ENCODE assay signal across 8 cellular contexts in genomic region chr16:641326-642188, GRCh38. TPM values are rescaled to one million over a fixed set of nuclear protein-coding genes. Genes with fewer than 3 reads are reported as not detected.
DNase-seq lines count a peak whose midpoint lies in the region; ATAC-seq and TF ChIP-seq lines count a peak whose summit lies in the region.

TSS of gene MCRIP2 (plus strand) at chr16:641828. CDS start at chr16:641992, 164 bp downstream.

- H3K4me3 ChIP-seq in MG63 (peak within 1 kb of the TSS; percentile 63), left ventricle myocardium inferior (peak within 1 kb of the TSS; percentile 87), uterus (peak within 1 kb of the TSS; percentile 36 to 72)

- no peak for TF ChIP-seq CTCF in left ventricle myocardium inferior (IDR thresholded peaks at IDR 0.05; ENCODE audit: borderline replicate concordance)
- TF ChIP-seq CTCF in progenitor cell of endocrine pancreas (IDR thresholded peaks at IDR 0.05; ENCODE audit: unreplicated experiment), result no peak
- no peak for TF ChIP-seq CTCF in uterus (IDR thresholded peaks at IDR 0.05)

- no peak within 1 kb of the TSS for H3K27ac Mint-ChIP-seq in progenitor cell of endocrine pancreas

- H3K27me3 Mint-ChIP-seq in progenitor cell of endocrine pancreas, result no peaks in the 10 kb centered on the region

- H3K9me3 ChIP-seq in MG63, result no peaks in the 10 kb centered on the region
- H3K9me3 ChIP-seq in left ventricle myocardium inferior (replicated peaks), result no peaks in the 10 kb centered on the region
- no peaks in the 10 kb centered on the region for H3K9me3 ChIP-seq in uterus

- peaks cover 4% of the 10 kb centered on the region for H3K36me3 Mint-ChIP-seq in progenitor cell of endocrine pancreas (ENCODE audit: insufficient read depth)

- H3K4me1 Mint-ChIP-seq in progenitor cell of endocrine pancreas (ENCODE audit: low read depth), result peaks cover 9% of the 10 kb centered on the region

- peak; percentile 46 for ATAC-seq in GM21717 (IDR thresholded peaks at IDR 0.05; ENCODE audit: unreplicated experiment)

- peak; percentile 50 for DNase-seq in DMS153 treated with DMSO at 0.1 percent for 48 hours (lab: John Stamatoyannopoulos, UW; ENCODE audit: unreplicated experiment)
- DNase-seq in MG63, result peak; percentile 91
- peak; percentile 20 for DNase-seq in T follicular helper cell (ENCODE audit: low read depth)
- peak; percentile 31 for DNase-seq in amniotic stem cell (lab: John Stamatoyannopoulos, UW)
- DNase-seq in left ventricle myocardium inferior, result peak; percentile 89
- peak; percentile 73 for DNase-seq in progenitor cell of endocrine pancreas (ENCODE audit: low spot score, unreplicated experiment)
- DNase-seq in uterus, result peak; percentile 75 to 86

- H3K27ac ChIP-seq in left ventricle myocardium inferior (replicated peaks), result peak within 1 kb of the TSS; percentile 97
- peak within 1 kb of the TSS; percentile 48 to 84 for H3K27ac ChIP-seq in uterus

- H3K36me3 ChIP-seq in MG63 (peaks cover 20% of the 10 kb centered on the region), left ventricle myocardium inferior (peaks cover 7% of the 10 kb centered on the region), uterus (no peaks in the 10 kb centered on the region)

- peak within 1 kb of the TSS; percentile 68 for H3K4me3 Mint-ChIP-seq in progenitor cell of endocrine pancreas (ENCODE audit: low read depth)

- no peaks in the 10 kb centered on the region for H3K27me3 ChIP-seq in MG63
- H3K27me3 ChIP-seq in left ventricle myocardium inferior (ENCODE audit: low read depth), result no peaks in the 10 kb centered on the region
- H3K27me3 ChIP-seq in uterus, result no peaks in the 10 kb centered on the region

- H3K4me1 ChIP-seq in left ventricle myocardium inferior (peaks cover 70% of the 10 kb centered on the region), uterus (peaks cover 0 to 6% of the 10 kb centered on the region in 2 donors)

- H3K9me3 Mint-ChIP-seq in progenitor cell of endocrine pancreas (ENCODE audit: low read depth), result no peaks in the 10 kb centered on the region

- intact Hi-C loops in left ventricle myocardium inferior (cut with micrococcal nuclease), result no loop called here
- intact Hi-C loops in uterus (cut with DNase I; ENCODE audit: low total_unique reads), result no loop called here

- TF ChIP-seq POLR2A in uterus (IDR thresholded peaks at IDR 0.05), result peak in 1 of 2 donors; percentile 58

RNA-seq across cellular contexts. Expression of gene MCRIP2, which starts in this region (rescaled TPM):
- 22.2 and 50.3 TPM in 2 replicates for total RNA-seq in MG63 (2014; rRNA removed; shearing (Covaris generic); ENCODE audit: low replicate concordance)
- total RNA-seq in left ventricle myocardium inferior (181 TPM), progenitor cell of endocrine pancreas (26.3 and 31.4 TPM in 2 replicates), uterus (10 to 100 TPM in 2 of 4 donors, 1 to 10 TPM in 2; 2.6 to 62.0 (median 17.0) TPM)

Comparison
In these comparisons a context has a peak if more than half of its experiments do, and no peak if none do; other contexts are left out.
1. Peak in every context shown above with its lines: DNase-seq, ATAC-seq, H3K4me3 ChIP-seq and H3K27ac ChIP-seq.
2. DNase-seq: peak in every context shown above with its lines; median percentile 91 in MG63; 89 in left ventricle myocardium inferior; 80 in uterus; 73 in progenitor cell of endocrine pancreas; 50 in DMS153 treated with DMSO at 0.1 percent for 48 hours; 31 in amniotic stem cell; 20 in T follicular helper cell.